ENCODE assay signal across 18 cellular contexts in the genomic region with DNA sequence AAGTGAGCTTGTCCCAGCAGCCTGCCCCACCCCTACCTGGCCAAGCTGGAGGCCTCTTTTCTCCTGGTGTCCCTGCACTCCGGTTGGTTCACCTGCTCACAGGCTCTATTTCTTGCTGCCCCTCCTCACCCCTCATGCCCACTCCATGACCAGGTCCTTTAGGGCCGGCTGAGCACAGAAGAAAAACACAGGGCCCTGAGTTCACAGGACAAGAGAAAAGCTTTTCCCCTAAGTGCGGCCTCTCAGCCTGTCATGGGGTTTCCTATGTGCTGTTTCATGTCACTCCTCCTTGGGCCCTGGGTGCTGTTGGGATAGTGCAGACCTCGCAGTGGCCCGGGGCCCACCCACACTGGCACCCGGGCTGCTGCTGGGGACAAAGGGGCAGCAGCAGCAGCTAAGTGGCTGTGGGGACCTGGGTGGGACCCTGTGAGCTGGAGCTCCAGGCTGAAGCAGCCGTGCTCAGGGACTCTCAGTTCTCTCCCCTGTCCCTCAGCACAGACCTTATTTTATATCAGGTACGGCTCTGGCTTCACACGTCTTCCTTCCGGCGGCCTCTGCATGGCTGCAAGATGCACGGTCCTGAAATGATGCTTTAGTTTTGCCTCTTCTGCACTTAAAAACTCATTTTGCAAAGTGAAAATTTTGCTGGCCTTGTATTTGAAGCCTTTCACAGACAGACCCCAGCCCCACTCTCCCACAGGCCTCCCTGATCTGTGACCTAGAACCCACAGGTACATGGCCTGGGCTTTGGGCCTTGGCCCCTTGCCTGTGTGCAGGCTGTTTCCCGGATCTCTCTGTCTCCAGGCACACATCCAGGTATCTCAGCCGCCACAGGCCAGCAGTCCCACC.
DNase-seq lines count a peak whose midpoint lies in the region; ATAC-seq lines count a peak whose summit lies in the region.
"Had no signal": no experiment of that assay in that cellular context is flagged by ENCODE, and none has a peak within 500 bp of the region (broad histone marks: within the 10 kb centered on the region; RNA-seq: fewer than 3 reads in every experiment).

No MANE protein-coding gene starts in this region.

- H2BK5ac ChIP-seq in neuronal stem cell (ENCODE audit: low read length), result no peak overlapping the region

- no peak overlapping the region for H2BK120ac ChIP-seq in neuronal stem cell (ENCODE audit: low read depth, low read length)

- no peaks in the 10 kb centered on the region for H3K79me1 ChIP-seq in neuronal stem cell (ENCODE audit: low read depth, low read length)

- no peak overlapping the region for H3K18ac ChIP-seq in neuronal stem cell (ENCODE audit: low read length)

- H3K4me2 ChIP-seq in neuronal stem cell (ENCODE audit: insufficient read depth, low read length, poor library complexity, severe bottlenecking), result no peak overlapping the region

- no peak overlapping the region for H2AK5ac ChIP-seq in neuronal stem cell (ENCODE audit: low read depth, low read length)

- no peak overlapping the region for H2AFZ ChIP-seq in neuronal stem cell (ENCODE audit: low read length)
- H2AFZ ChIP-seq: GM23248 had no signal

- H3K14ac ChIP-seq in neuronal stem cell (ENCODE audit: low read length), result peak overlapping the region; percentile 39

- no peak overlapping the region for H3K23ac ChIP-seq in neuronal stem cell (ENCODE audit: low read depth, low read length, poor library complexity)

- H3K27me3 ChIP-seq in neuronal stem cell (ENCODE audit: control insufficient read depth in 3 of 3, insufficient read depth in 3 of 3, low read depth in 1 of 3, low read length in 3 of 3), result no peaks in the 10 kb centered on the region
- no peaks in the 10 kb centered on the region for H3K27me3 ChIP-seq in aorta (ENCODE audit: control insufficient read depth in 1 of 2, insufficient read depth in 2 of 2, low read length in 1 of 2)

- H3K4me3 ChIP-seq in neuronal stem cell (ENCODE audit: low read length in 2 of 2) (no peak overlapping the region), aorta (ENCODE audit: low read length in 2 of 2) (no peak overlapping the region)
- H3K4me3 ChIP-seq: GM12878, GM23248 had no signal

- no peak overlapping the region for H2BK12ac ChIP-seq in neuronal stem cell (ENCODE audit: low read length)

- no peak overlapping the region for H4K91ac ChIP-seq in neuronal stem cell (ENCODE audit: low read depth, low read length, poor library complexity)

- DNase-seq in Right ventricle myocardium inferior (ENCODE audit: missing footprints), result no peak
- no peak for DNase-seq in cardiac septum (ENCODE audit: low spot score)
- no peak for DNase-seq in left cardiac atrium
- no peak for DNase-seq in neuronal stem cell (ENCODE audit: low spot score)
- no peak for DNase-seq in aorta
- no peak for DNase-seq in stimulated activated CD4-positive, alpha-beta T cell treated with anti-CD3 and anti-CD28 coated beads, Interleukin-12 subunit alpha, Interleukin-12 subunit beta, amount 100 ng/mL, for 4 hours
- DNase-seq: 8988T; DND-41; GM23248; NCI-H187 treated with DMSO at 0.1 percent for 48 hours; NCI-H446; NCI-H69; NK-92 treated with Interleukin-12 subunit alpha and Interleukin-12 subunit beta, amount 100 ng/mL, for 24 hours had no signal

- no peak overlapping the region for H3K9ac ChIP-seq in neuronal stem cell (ENCODE audit: low read depth, low read length, poor library complexity)
- H3K9ac ChIP-seq: GM23248 had no signal

- no peak overlapping the region for H2BK15ac ChIP-seq in neuronal stem cell (ENCODE audit: low read length)

- no peaks in the 10 kb centered on the region for H3K9me3 ChIP-seq in neuronal stem cell (replicated peaks in 1 of 2; ENCODE audit: control insufficient read depth in 2 of 2, insufficient read depth in 1 of 2, low read depth in 1 of 2, low read length in 2 of 2)
- no peaks in the 10 kb centered on the region for H3K9me3 ChIP-seq in aorta (ENCODE audit: control insufficient read depth, low read length)

- intact Hi-C loops in Right ventricle myocardium inferior (cut with DNase I), result loop anchor here (2.0 kb wide), 1 partner anchor 72 kb away; a partner anchor contains a TSS
- intact Hi-C loops in cardiac septum (cut with DNase I), result loop anchor here (2.0 kb wide), 1 partner anchor 72 kb away; a partner anchor contains a TSS
- intact Hi-C loops in left cardiac atrium (cut with DNase I), result loop anchor here in 1 of 2 donors (5.0 kb wide), 1 partner anchor 74 kb away; a partner anchor contains a TSS
- intact Hi-C loops in aorta (cut with DNase I), result loop anchor here (2.0 to 5.0 kb wide), 4 partner anchors 36 to 72 kb away; a partner anchor contains a TSS

- ATAC-seq in Right ventricle myocardium inferior (peak; percentile 43), left cardiac atrium (peak; percentile 13 to 23), aorta (ENCODE audit: low FRiP score) (no peak), GM18498 (IDR thresholded peaks at IDR 0.05; ENCODE audit: unreplicated experiment) (no peak), HG03378 (IDR thresholded peaks at IDR 0.05; ENCODE audit: unreplicated experiment) (no peak)
- ATAC-seq: GM12878, HCT116 had no signal

- H4K8ac ChIP-seq in neuronal stem cell (ENCODE audit: low read depth, low read length), result no peak overlapping the region

- H3K36me3 ChIP-seq in neuronal stem cell (replicated peaks in 1 of 2; ENCODE audit: control insufficient read depth in 2 of 2, insufficient read depth in 2 of 2, low read length in 2 of 2) (no peaks in the 10 kb centered on the region), aorta (ENCODE audit: control insufficient read depth in 1 of 2, insufficient read depth in 2 of 2, low read length in 1 of 2) (no peaks in the 10 kb centered on the region)

- no peaks in the 10 kb centered on the region for H3K4me1 ChIP-seq in neuronal stem cell (ENCODE audit: control insufficient read depth in 2 of 2, insufficient read depth in 1 of 2, low read depth in 1 of 2, low read length in 2 of 2)
- no peaks in the 10 kb centered on the region for H3K4me1 ChIP-seq in aorta (ENCODE audit: control insufficient read depth in 1 of 2, insufficient read depth in 2 of 2, low read length in 2 of 2)

- H3K4ac ChIP-seq in neuronal stem cell (ENCODE audit: low read length), result no peak overlapping the region

- no CpG with 5 or more reads among the region's 14 CpGs for WGBS in neuronal stem cell (ENCODE audit: extremely low coverage in 2 of 2, insufficient read length in 2 of 2, insufficient replicate concordance in 1 of 2), 2 donors
- WGBS in aorta, 2 donors, result 56 to 62% methylated on average over 14 of the region's 14 CpGs

- H3K27ac ChIP-seq in neuronal stem cell (replicated peaks; ENCODE audit: low read length) (no peak overlapping the region), aorta (ENCODE audit: low read depth in 1 of 2, low read length in 2 of 2) (peak overlapping the region; percentile 31 to 62)
- H3K27ac ChIP-seq: GM23248, HL-60 had no signal

Comparison
In these comparisons a context has a peak if more than half of its experiments do, and no peak if none do; other contexts are left out.
1. ATAC-seq: peak in Right ventricle myocardium inferior (single experiment) and left cardiac atrium (2 of 2); none in aorta (single experiment), GM18498 (single experiment) and HG03378 (single experiment).